3 cellular contexts compared by ENCODE assay signal in genomic region chr9:86207193-86207592, GRCh38.
"Had no signal": no experiment of that assay in that cellular context is flagged by ENCODE, and none has a peak within 500 bp of the region (broad histone marks: within the 10 kb centered on the region; RNA-seq: fewer than 3 reads in every experiment).

No MANE protein-coding gene starts in this region.

- ATAC-seq: GM12878 had no signal

- DNase-seq: GDM1, GF-D8 had no signal

- H3K4me3 ChIP-seq: GM12878 had no signal
